In the genomic region with DNA sequence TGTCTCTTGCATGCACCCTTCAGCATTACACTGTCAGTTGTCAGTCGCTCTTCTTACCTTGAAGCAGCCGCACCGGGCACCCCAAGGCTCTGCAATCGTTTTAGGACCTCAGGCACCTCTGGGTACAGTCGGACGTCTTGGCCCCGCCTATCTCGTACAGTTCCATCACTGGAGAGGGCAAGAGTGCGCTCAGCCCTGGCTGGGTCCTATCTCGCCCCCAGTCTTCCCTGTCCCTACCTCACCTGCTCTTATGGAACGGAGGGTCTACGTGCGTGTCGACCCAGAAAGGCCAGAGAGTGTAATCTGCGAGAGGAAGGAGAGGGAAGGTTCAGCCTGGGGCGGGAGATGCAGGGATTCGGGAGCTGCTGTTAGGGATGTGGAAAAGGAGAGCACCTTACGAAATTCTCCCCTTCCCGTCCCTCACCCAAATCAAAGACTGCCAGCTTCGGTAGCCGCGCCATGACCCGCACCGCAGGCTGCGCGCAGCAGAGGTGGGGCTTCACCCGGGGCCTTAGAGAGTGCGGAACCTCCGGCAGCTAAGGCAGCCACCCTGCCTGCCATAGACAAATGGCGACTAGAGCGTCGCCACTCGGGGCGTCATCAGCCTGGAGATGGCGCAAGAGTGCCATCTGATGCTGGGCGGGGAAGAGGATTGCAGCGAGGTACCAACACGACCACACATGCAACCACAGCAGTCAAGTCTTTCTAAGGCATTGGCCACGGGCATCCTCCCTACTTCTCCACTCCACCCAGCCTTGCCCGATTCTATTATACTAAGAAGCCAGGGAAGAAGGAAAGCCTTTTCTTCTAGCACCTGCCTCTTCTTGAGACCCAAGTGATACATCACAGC, we compare ENCODE assay signal across 8 cellular contexts. TPM values are rescaled to one million over a fixed set of nuclear protein-coding genes. Genes with fewer than 3 reads are reported as not detected.
DNase-seq lines count a peak whose midpoint lies in the region; ATAC-seq and TF ChIP-seq lines count a peak whose summit lies in the region.

A gene (minus strand): TSS at position 572 of the 850 bp plus-strand sequence. CDS start 111 bp downstream, at position 461.

- peak; percentile 86 for DNase-seq in EL
- DNase-seq in GM23248, result peak; percentile 91
- DNase-seq in Kasumi-1 (lab: John Stamatoyannopoulos, UW), result peak; percentile 91 to 92
- DNase-seq in RPMI8226, result peak; percentile 87
- peak; percentile 89 for DNase-seq in fibroblast of pulmonary artery (ENCODE audit: low read depth)
- DNase-seq in stomach, result peak; percentile 86

- peak; percentile 76 for ATAC-seq in activated T-helper 17 cell treated with anti-CD3 and anti-CD28 coated beads, Interleukin-2, amount 50 U/mL, for 72 hours (replicated peaks)

- peak within 1 kb of the TSS; percentile 88 for H3K27ac Mint-ChIP-seq in activated T-helper 17 cell treated with anti-CD3 and anti-CD28 coated beads, Interleukin-2, amount 50 U/mL, for 72 hours

- in situ Hi-C loops in GM23248 (cut with MboI), result no loop called here

- no peaks in the 10 kb centered on the region for H3K9me3 Mint-ChIP-seq in activated T-helper 17 cell treated with anti-CD3 and anti-CD28 coated beads, Interleukin-2, amount 50 U/mL, for 72 hours

- H3K4me2 ChIP-seq in GM23248 (ENCODE audit: unreplicated experiment) (peak within 1 kb of the TSS; percentile 84), neural cell (ENCODE audit: low read length) (peak within 1 kb of the TSS; percentile 79)

- no peaks in the 10 kb centered on the region for H3K27me3 Mint-ChIP-seq in activated T-helper 17 cell treated with anti-CD3 and anti-CD28 coated beads, Interleukin-2, amount 50 U/mL, for 72 hours

- H3K9me3 ChIP-seq in GM23248 (ENCODE audit: low read depth) (no peaks in the 10 kb centered on the region), neural cell (ENCODE audit: low read length) (no peaks in the 10 kb centered on the region), stomach (no peaks in the 10 kb centered on the region)

- no peaks in the 10 kb centered on the region for H4K20me1 ChIP-seq in GM23248 (ENCODE audit: insufficient read depth)
- no peaks in the 10 kb centered on the region for H4K20me1 ChIP-seq in neural cell (ENCODE audit: insufficient read depth)

- peaks cover 9% of the 10 kb centered on the region for H3K4me1 ChIP-seq in GM23248 (ENCODE audit: insufficient read depth)
- peaks cover 9 to 49% (median 39%) of the 10 kb centered on the region in 4 donors for H3K4me1 ChIP-seq in stomach

- intact Hi-C loops in stomach (cut with DNase I; ENCODE audit: low total_unique reads), result no loop called here

- H3K36me3 ChIP-seq in GM23248 (ENCODE audit: low read depth) (no peaks in the 10 kb centered on the region), neural cell (ENCODE audit: insufficient read depth, low read length) (no peaks in the 10 kb centered on the region), stomach (peaks cover 7 to 27% (median 21%) of the 10 kb centered on the region in 4 donors)

- H3K4me1 Mint-ChIP-seq in activated T-helper 17 cell treated with anti-CD3 and anti-CD28 coated beads, Interleukin-2, amount 50 U/mL, for 72 hours, result peaks cover 29% of the 10 kb centered on the region

- TF ChIP-seq CTCF in fibroblast of pulmonary artery (IDR thresholded peaks at IDR 0.05; ENCODE audit: low read length, missing control alignments) (peak; percentile 31), neural cell (IDR thresholded peaks at IDR 0.05; ENCODE audit: poor library complexity, severe bottlenecking) (peak; percentile 90), stomach (IDR thresholded peaks at IDR 0.05) (peak in 5 of 7 experiments; percentile 26 to 60 (median 56))

- H2AFZ ChIP-seq in GM23248 (peak within 1 kb of the TSS; percentile 85), neural cell (ENCODE audit: low read depth, low read length) (peak within 1 kb of the TSS; percentile 96)

- H3K27ac ChIP-seq in GM23248 (peak within 1 kb of the TSS; percentile 79), neural cell (ENCODE audit: low read length) (peak within 1 kb of the TSS; percentile 96), stomach (peak within 1 kb of the TSS; percentile 92 to 98 (median 94))

- H3K36me3 Mint-ChIP-seq in activated T-helper 17 cell treated with anti-CD3 and anti-CD28 coated beads, Interleukin-2, amount 50 U/mL, for 72 hours (ENCODE audit: low read depth), result peaks cover 69% of the 10 kb centered on the region

- TF ChIP-seq POLR2A in stomach (IDR thresholded peaks at IDR 0.05), result peak in 1 of 4 donors; percentile 42

- H3K9me2 ChIP-seq in GM23248 (ENCODE audit: insufficient read depth) (no peaks in the 10 kb centered on the region), neural cell (ENCODE audit: insufficient read depth, low read length) (no peaks in the 10 kb centered on the region)

- no peak for TF ChIP-seq EP300 in neural cell (conservative IDR thresholded peaks at IDR 0.05; ENCODE audit: poor library complexity, severe bottlenecking)
- TF ChIP-seq EP300 in stomach (IDR thresholded peaks at IDR 0.05), result no peak

- H3K9ac ChIP-seq in GM23248, result peak within 1 kb of the TSS; percentile 87
- H3K9ac ChIP-seq in neural cell (ENCODE audit: low read length), result peak within 1 kb of the TSS; percentile 96

- WGBS in GM23248 (ENCODE audit: low coverage in 1 of 2, low lambda C conversion rate in 2 of 2, missing lambda C conversion rate in 2 of 2), 2 experiments, result 0 to 1% methylated on average over 40 of the region's 40 CpGs
- 0 to 1% (median 0%) methylated on average over 28 to 40 of the region's 40 CpGs for WGBS in stomach, 5 donors

- TF ChIP-seq RAD21 in neural cell (conservative IDR thresholded peaks at IDR 0.05), result peak; percentile 71

- H3F3A ChIP-seq in GM23248 (ENCODE audit: insufficient read depth) (peaks cover 37% of the 10 kb centered on the region), neural cell (ENCODE audit: insufficient read depth, low read length, poor library complexity, severe bottlenecking) (no peaks in the 10 kb centered on the region)

- peak within 1 kb of the TSS; percentile 80 for H3K4me3 ChIP-seq in GM23248
- peak within 1 kb of the TSS; percentile 85 for H3K4me3 ChIP-seq in fibroblast of pulmonary artery (replicated peaks; ENCODE audit: low read depth, low read length)
- peak within 1 kb of the TSS; percentile 86 for H3K4me3 ChIP-seq in neural cell (ENCODE audit: low read length)
- H3K4me3 ChIP-seq in stomach, result peak within 1 kb of the TSS; percentile 64 to 85 (median 71)

- H3K79me2 ChIP-seq in GM23248 (ENCODE audit: insufficient read depth), result peaks cover 36% of the 10 kb centered on the region
- peaks cover 2% of the 10 kb centered on the region for H3K79me2 ChIP-seq in neural cell (replicated peaks; ENCODE audit: insufficient read depth, low read length)

- H3K4me3 Mint-ChIP-seq in activated T-helper 17 cell treated with anti-CD3 and anti-CD28 coated beads, Interleukin-2, amount 50 U/mL, for 72 hours, result peak within 1 kb of the TSS; percentile 81

- H3K27me3 ChIP-seq in GM23248 (replicated peaks; ENCODE audit: insufficient read depth), result no peaks in the 10 kb centered on the region
- no peaks in the 10 kb centered on the region for H3K27me3 ChIP-seq in neural cell (ENCODE audit: insufficient read depth, low read depth, low read length)
- no peaks in the 10 kb centered on the region for H3K27me3 ChIP-seq in stomach

TF ChIP-seq in neural cell, 6 proteins besides CTCF, POLR2A, EP300 and RAD21:
- peak; percentile 98 for TF ChIP-seq TAF1 (IDR thresholded peaks at IDR 0.05; ENCODE audit: low read depth)
- TF ChIP-seq EZH2 (IDR thresholded peaks at IDR 0.05; ENCODE audit: borderline replicate concordance, insufficient read depth, low read length, poor library complexity, severe bottlenecking), result no peak
- peak; percentile 90 for TF ChIP-seq POLR2AphosphoS5 (IDR thresholded peaks at IDR 0.05)
- TF ChIP-seq MXI1 (conservative IDR thresholded peaks at IDR 0.05; ENCODE audit: poor library complexity, severe bottlenecking), result peak; percentile 73
- TF ChIP-seq, protein P1, sequence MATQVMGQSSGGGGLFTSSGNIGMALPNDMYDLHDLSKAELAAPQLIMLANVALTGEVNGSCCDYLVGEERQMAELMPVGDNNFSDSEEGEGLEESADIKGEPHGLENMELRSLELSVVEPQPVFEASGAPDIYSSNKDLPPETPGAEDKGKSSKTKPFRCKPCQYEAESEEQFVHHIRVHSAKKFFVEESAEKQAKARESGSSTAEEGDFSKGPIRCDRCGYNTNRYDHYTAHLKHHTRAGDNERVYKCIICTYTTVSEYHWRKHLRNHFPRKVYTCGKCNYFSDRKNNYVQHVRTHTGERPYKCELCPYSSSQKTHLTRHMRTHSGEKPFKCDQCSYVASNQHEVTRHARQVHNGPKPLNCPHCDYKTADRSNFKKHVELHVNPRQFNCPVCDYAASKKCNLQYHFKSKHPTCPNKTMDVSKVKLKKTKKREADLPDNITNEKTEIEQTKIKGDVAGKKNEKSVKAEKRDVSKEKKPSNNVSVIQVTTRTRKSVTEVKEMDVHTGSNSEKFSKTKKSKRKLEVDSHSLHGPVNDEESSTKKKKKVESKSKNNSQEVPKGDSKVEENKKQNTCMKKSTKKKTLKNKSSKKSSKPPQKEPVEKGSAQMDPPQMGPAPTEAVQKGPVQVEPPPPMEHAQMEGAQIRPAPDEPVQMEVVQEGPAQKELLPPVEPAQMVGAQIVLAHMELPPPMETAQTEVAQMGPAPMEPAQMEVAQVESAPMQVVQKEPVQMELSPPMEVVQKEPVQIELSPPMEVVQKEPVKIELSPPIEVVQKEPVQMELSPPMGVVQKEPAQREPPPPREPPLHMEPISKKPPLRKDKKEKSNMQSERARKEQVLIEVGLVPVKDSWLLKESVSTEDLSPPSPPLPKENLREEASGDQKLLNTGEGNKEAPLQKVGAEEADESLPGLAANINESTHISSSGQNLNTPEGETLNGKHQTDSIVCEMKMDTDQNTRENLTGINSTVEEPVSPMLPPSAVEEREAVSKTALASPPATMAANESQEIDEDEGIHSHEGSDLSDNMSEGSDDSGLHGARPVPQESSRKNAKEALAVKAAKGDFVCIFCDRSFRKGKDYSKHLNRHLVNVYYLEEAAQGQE (IDR thresholded peaks at IDR 0.05; ENCODE audit: borderline replicate concordance), result peak; percentile 89
- peak; percentile 69 for TF ChIP-seq SMC3 (conservative IDR thresholded peaks at IDR 0.05; ENCODE audit: poor library complexity)

RNA-seq across cellular contexts. Expression of the gene that starts here (rescaled TPM):
- 8.2 and 19.2 TPM in 2 replicates for total RNA-seq in GM23248 (2014; rRNA removed; shearing (Covaris generic))
- 20.0 and 23.3 TPM in 2 replicates for polyA plus RNA-seq in GM23248 (2016; fragmentation: Nextera tagmentation; extraction: Ambion mirVana)
- total RNA-seq in activated T-helper 17 cell treated with anti-CD3 and anti-CD28 coated beads, Interleukin-2, amount 50 U/mL, for 72 hours, result 1 to 10 TPM; 4.0 to 7.1 TPM
- 94.2 and 116 TPM in 2 replicates for polyA plus RNA-seq in neural cell
- 21.9 and 25.9 TPM in 2 replicates for polyA minus RNA-seq in neural cell
- 10 to 100 TPM in 3 of 5 donors, 1 to 10 TPM in 1, not detected in 1; 9.3 to 16.1 (median 14.2) TPM for total RNA-seq in stomach
- 10 to 100 TPM; 25.6 to 26.9 (median 26.2) TPM for polyA plus RNA-seq in stomach

Comparison
In these comparisons a context has a peak if more than half of its experiments do, and no peak if none do; other contexts are left out.
1. Peak in every context shown above with its lines: DNase-seq, ATAC-seq, H3K4me3 ChIP-seq and H3K27ac ChIP-seq.
2. CTCF ChIP-seq: peak in every context shown above with its lines; median percentile 90 in neural cell; 56 in stomach; 31 in fibroblast of pulmonary artery.